ENCODE assay signal across 8 cellular contexts in genomic region chr19:48724796-48725753, GRCh38. TPM values are rescaled to one million over a fixed set of nuclear protein-coding genes. Genes with fewer than 3 reads are reported as not detected.
DNase-seq lines count a peak whose midpoint lies in the region; ATAC-seq and TF ChIP-seq lines count a peak whose summit lies in the region.

No MANE protein-coding gene starts in this region.

- H3K36me3 ChIP-seq in HEK293 (ENCODE audit: control insufficient read depth in 2 of 2, insufficient read depth in 1 of 2, low read length in 2 of 2) (no peaks in the 10 kb centered on the region), OCI-LY7 (ENCODE audit: insufficient read depth, low read length) (no peaks in the 10 kb centered on the region), body of pancreas (replicated peaks in 1 of 2; ENCODE audit: insufficient read depth in 1 of 2, low read depth in 2 of 2) (no peaks in the 10 kb centered on the region), hepatocyte (replicated peaks; ENCODE audit: insufficient read depth, low read depth) (no peaks in the 10 kb centered on the region)

- H2AFZ ChIP-seq in OCI-LY7 (ENCODE audit: low read length), result peak overlapping the region; percentile 89
- no peak overlapping the region for H2AFZ ChIP-seq in hepatocyte

- peak overlapping the region; percentile 16 to 51 for H3K4me3 Mint-ChIP-seq in CD14-positive monocyte

- H3K36me3 Mint-ChIP-seq in CD14-positive monocyte, result peaks cover 2 to 18% of the 10 kb centered on the region in 2 donors

- TF ChIP-seq CTCF in CD14-positive monocyte (IDR thresholded peaks at IDR 0.05) (no peak), HEK293 (tag by site-specific recombination; IDR thresholded peaks at IDR 0.05) (no peak), OCI-LY7 (conservative IDR thresholded peaks at IDR 0.05; ENCODE audit: low read length) (no peak), body of pancreas (IDR thresholded peaks at IDR 0.05) (no peak), hepatocyte (IDR thresholded peaks at IDR 0.05; ENCODE audit: poor library complexity) (no peak)

- ATAC-seq in body of pancreas, result no peak

- H3K27ac ChIP-seq in HEK293 (ENCODE audit: extremely low read depth, low read depth, low read length) (peak overlapping the region; percentile 18), OCI-LY7 (ENCODE audit: low read depth, low read length, poor library complexity, severe bottlenecking) (peak overlapping the region; percentile 58), body of pancreas (peak overlapping the region in 2 of 4 donors; percentile 53 to 65), hepatocyte (peak overlapping the region; percentile 87), skin epidermis (peak overlapping the region in 18 of 21 experiments; percentile 6 to 83 (median 64))

- H3K79me2 ChIP-seq in OCI-LY7 (ENCODE audit: insufficient read depth, low read depth, low read length), result no peaks in the 10 kb centered on the region
- H3K79me2 ChIP-seq in hepatocyte, result no peaks in the 10 kb centered on the region

- TF ChIP-seq POLR2A in body of pancreas (IDR thresholded peaks at IDR 0.05), result no peak

- no peak for DNase-seq in CD14-positive monocyte (ENCODE audit: low spot score)
- DNase-seq in OCI-LY7 (ENCODE audit: low spot score), result peak; percentile 85
- peak; percentile 46 to 62 (median 57) for DNase-seq in body of pancreas
- DNase-seq in hepatocyte (ENCODE audit: low spot score), result peak; percentile 73
- no peak for DNase-seq in DMS79 (lab: John Stamatoyannopoulos, UW)
- no peak for DNase-seq in activated CD4-positive, alpha-beta T cell treated with anti-CD3 and anti-CD28 coated beads, Interleukin-2, amount 50 U/mL, for 1 hour

- H3K27ac Mint-ChIP-seq in CD14-positive monocyte, result peak overlapping the region; percentile 93 to 98 (median 97)

- no peaks in the 10 kb centered on the region; the same call in 1 of the 2 replicates for H3K4me1 ChIP-seq in HEK293 (ENCODE audit: control insufficient read depth, insufficient read depth, low read length)
- H3K4me1 ChIP-seq in OCI-LY7 (ENCODE audit: insufficient read depth, low read length, poor library complexity, severe bottlenecking), result peaks cover 26% of the 10 kb centered on the region
- H3K4me1 ChIP-seq in body of pancreas, result peaks cover 22% of the 10 kb centered on the region
- no peaks in the 10 kb centered on the region for H3K4me1 ChIP-seq in hepatocyte (ENCODE audit: insufficient read depth)

- H3K9me2 ChIP-seq in OCI-LY7 (ENCODE audit: insufficient read depth, low read length), result no peaks in the 10 kb centered on the region
- no peaks in the 10 kb centered on the region for H3K9me2 ChIP-seq in hepatocyte (replicated peaks; ENCODE audit: insufficient read depth)

- BruUV-seq in OCI-LY7 (replicated peaks; lab: Mats Ljungman, UMichigan), result no TSS peak

- no peaks in the 10 kb centered on the region for H3K9me3 ChIP-seq in HEK293 (ENCODE audit: control insufficient read depth, insufficient read depth, low read depth, low read length)
- H3K9me3 ChIP-seq in OCI-LY7 (ENCODE audit: low read length), result no peaks in the 10 kb centered on the region; the same call in 1 of the 2 replicates
- no peaks in the 10 kb centered on the region for H3K9me3 ChIP-seq in body of pancreas
- no peaks in the 10 kb centered on the region for H3K9me3 ChIP-seq in hepatocyte (ENCODE audit: low read depth)

- 56 to 67% methylated on average over 11 of the region's 11 CpGs for WGBS in body of pancreas, 2 donors
- WGBS in hepatocyte (ENCODE audit: low lambda C conversion rate, missing lambda C conversion rate), result 69% methylated on average over 11 of the region's 11 CpGs

- H3K4me3 ChIP-seq in HEK293 (ENCODE audit: low read depth, low read length), result no peak overlapping the region
- H3K4me3 ChIP-seq in OCI-LY7 (ENCODE audit: low read depth, low read length, poor library complexity, severe bottlenecking), result peak overlapping the region; percentile 1
- no peak overlapping the region for H3K4me3 ChIP-seq in body of pancreas
- no peak overlapping the region for H3K4me3 ChIP-seq in hepatocyte
- no peak overlapping the region for H3K4me3 ChIP-seq in skin epidermis

- H3K27me3 ChIP-seq in body of pancreas (no peaks in the 10 kb centered on the region), hepatocyte (no peaks in the 10 kb centered on the region)

- peaks cover 24 to 50% (median 48%) of the 10 kb centered on the region in 7 donors for H3K9me3 Mint-ChIP-seq in CD14-positive monocyte

- CTCF ChIA-PET in HEK293 (lab: Yijun Ruan, JAX), result interaction anchor here (0.5 to 3.1 kb wide), 15 partner anchors 8 to 539 kb away, joined by 3 to 12 read pairs (median 3); partner anchors contain the start of genes CA11 and GYS1
- CTCF ChIA-PET in OCI-LY7 (lab: Charles Lee; ENCODE audit: unreplicated experiment), result no interaction called here

- H3K4me2 ChIP-seq in OCI-LY7 (ENCODE audit: low read length), result peak overlapping the region; percentile 39
- H3K4me2 ChIP-seq in hepatocyte, result no peak overlapping the region

- peaks cover 4 to 10% (median 5%) of the 10 kb centered on the region in 3 donors for H3K27me3 Mint-ChIP-seq in CD14-positive monocyte (ENCODE audit: low read depth in 3 of 3)

- H4K20me1 ChIP-seq in OCI-LY7 (ENCODE audit: insufficient read depth, low read length), result no peaks in the 10 kb centered on the region
- no peaks in the 10 kb centered on the region for H4K20me1 ChIP-seq in hepatocyte (ENCODE audit: insufficient read depth, poor library complexity, severe bottlenecking)

- POLR2A ChIA-PET in HEK293 (lab: Yijun Ruan, JAX), result interaction anchor here (0.5 to 4.9 kb wide), 11 partner anchors 9 to 1497 kb away, joined by 3 to 35 read pairs (median 4); partner anchors contain the start of genes CA11, IZUMO1, RPL18 and SPHK2
- POLR2A ChIA-PET in OCI-LY7 (lab: Charles Lee), result interaction anchor here (1.3 to 1.5 kb wide), 2 partner anchors 9 to 11 kb away, joined by 5 to 6 read pairs; no protein-coding TSS in a partner anchor

- peaks cover 29% of the 10 kb centered on the region for H3K4me1 Mint-ChIP-seq in CD14-positive monocyte

- intact Hi-C loops in CD14-positive monocyte (cut with micrococcal nuclease) (loop anchor here in 1 of 2 donors (5.0 kb wide), 1 partner anchor 78 kb away; the partner anchor contains the start of gene CA11), OCI-LY7 (cut with micrococcal nuclease; ENCODE audit: unreplicated experiment) (no loop called here), body of pancreas (cut with DNase I) (no loop called here)

TF ChIP-seq in HEK293, 187 proteins besides CTCF, POLR2A, EP300 and RAD21 (continues in another document):
- TF ChIP-seq ZNF121 (tag by site-specific recombination; IDR thresholded peaks at IDR 0.05) (no peak), ZNF398 (tag by site-specific recombination; IDR thresholded peaks at IDR 0.05) (peak; percentile 18; the same call in 1 of the 2 replicates), BCL6B (tag by site-specific recombination; IDR thresholded peaks at IDR 0.05) (no peak), ZSCAN23 (tag by site-specific recombination; IDR thresholded peaks at IDR 0.05) (no peak)

RNA-seq across cellular contexts. Expression of gene MAMSTR, which starts 5.5 kb away (rescaled TPM):
- not detected for polyA plus RNA-seq in CD14-positive monocyte
- 1.1 and 1.2 TPM in 2 replicates for total RNA-seq in OCI-LY7 (2014; rRNA removed; shearing (Covaris generic))
- 1.2 and 1.8 TPM in 2 replicates for total RNA-seq in OCI-LY7 (2022)
- 1 to 10 TPM in 1 of 2 donors, under 1 TPM in 1; 0.26 to 7.3 TPM for total RNA-seq in body of pancreas
- total RNA-seq in hepatocyte, result 2.2 and 2.3 TPM in 2 replicates
- polyA plus RNA-seq in hepatocyte, result 5.2 and 7.5 TPM in 2 replicates

RNA-seq across cellular contexts. Expression of gene RASIP1, which starts 15.3 kb away (rescaled TPM):
- polyA plus RNA-seq in CD14-positive monocyte (not detected), hepatocyte (1.9 and 3.6 TPM in 2 replicates)
- 0.09 TPM in 1 of 2 replicates, not detected in the other for total RNA-seq in OCI-LY7 (2014; rRNA removed; shearing (Covaris generic))
- total RNA-seq in OCI-LY7 (2022) (0.31 and 0.36 TPM in 2 replicates), body of pancreas (10 to 100 TPM; 14.5 to 60.0 TPM), hepatocyte (1.1 and 4.2 TPM in 2 replicates)

RNA-seq across cellular contexts. Expression of gene IZUMO1, which starts 21.6 kb away (rescaled TPM):
- polyA plus RNA-seq in CD14-positive monocyte (not detected), hepatocyte (0.52 and 1.3 TPM in 2 replicates)
- total RNA-seq in OCI-LY7 (2014; rRNA removed; shearing (Covaris generic)), result not detected in 2 replicates
- total RNA-seq in OCI-LY7 (2022) (not detected in 2 replicates), body of pancreas (10 to 100 TPM in 1 of 2 donors, 1 to 10 TPM in 1; 1.6 to 14.5 TPM), hepatocyte (0.40 and 0.57 TPM in 2 replicates)

RNA-seq across cellular contexts. Expression of gene FUT1, which starts 27.4 kb away (rescaled TPM):
- polyA plus RNA-seq in CD14-positive monocyte, result not detected
- 0.03 and 0.08 TPM in 2 replicates for total RNA-seq in OCI-LY7 (2014; rRNA removed; shearing (Covaris generic))
- total RNA-seq in OCI-LY7 (2022), result not detected in 2 replicates
- total RNA-seq in body of pancreas, result 10 to 100 TPM; 14.8 to 79.1 TPM
- 2.4 TPM in 2 replicates for total RNA-seq in hepatocyte
- polyA plus RNA-seq in hepatocyte, result 4.3 and 5.2 TPM in 2 replicates

RNA-seq across cellular contexts. Expression of gene FUT2, which starts 29.3 kb away (rescaled TPM):
- polyA plus RNA-seq in CD14-positive monocyte (not detected), hepatocyte (14.4 and 16.9 TPM in 2 replicates)
- not detected in 2 replicates for total RNA-seq in OCI-LY7 (2014; rRNA removed; shearing (Covaris generic))
- total RNA-seq in OCI-LY7 (2022) (not detected in 2 replicates), body of pancreas (1 to 10 TPM; 2.0 to 3.4 TPM), hepatocyte (12.4 and 13.4 TPM in 2 replicates)

Comparison
In these comparisons a context has a peak if more than half of its experiments do, and no peak if none do; other contexts are left out.
1. DNase-seq: peak in OCI-LY7 (single experiment), body of pancreas (4 of 4) and hepatocyte (single experiment); none in CD14-positive monocyte (single experiment), DMS79 (single experiment) and activated CD4-positive, alpha-beta T cell treated with anti-CD3 and anti-CD28 coated beads, Interleukin-2, amount 50 U/mL, for 1 hour (single experiment).